Comparison of ENCODE assay signal across 26 cellular contexts in the genomic region with DNA sequence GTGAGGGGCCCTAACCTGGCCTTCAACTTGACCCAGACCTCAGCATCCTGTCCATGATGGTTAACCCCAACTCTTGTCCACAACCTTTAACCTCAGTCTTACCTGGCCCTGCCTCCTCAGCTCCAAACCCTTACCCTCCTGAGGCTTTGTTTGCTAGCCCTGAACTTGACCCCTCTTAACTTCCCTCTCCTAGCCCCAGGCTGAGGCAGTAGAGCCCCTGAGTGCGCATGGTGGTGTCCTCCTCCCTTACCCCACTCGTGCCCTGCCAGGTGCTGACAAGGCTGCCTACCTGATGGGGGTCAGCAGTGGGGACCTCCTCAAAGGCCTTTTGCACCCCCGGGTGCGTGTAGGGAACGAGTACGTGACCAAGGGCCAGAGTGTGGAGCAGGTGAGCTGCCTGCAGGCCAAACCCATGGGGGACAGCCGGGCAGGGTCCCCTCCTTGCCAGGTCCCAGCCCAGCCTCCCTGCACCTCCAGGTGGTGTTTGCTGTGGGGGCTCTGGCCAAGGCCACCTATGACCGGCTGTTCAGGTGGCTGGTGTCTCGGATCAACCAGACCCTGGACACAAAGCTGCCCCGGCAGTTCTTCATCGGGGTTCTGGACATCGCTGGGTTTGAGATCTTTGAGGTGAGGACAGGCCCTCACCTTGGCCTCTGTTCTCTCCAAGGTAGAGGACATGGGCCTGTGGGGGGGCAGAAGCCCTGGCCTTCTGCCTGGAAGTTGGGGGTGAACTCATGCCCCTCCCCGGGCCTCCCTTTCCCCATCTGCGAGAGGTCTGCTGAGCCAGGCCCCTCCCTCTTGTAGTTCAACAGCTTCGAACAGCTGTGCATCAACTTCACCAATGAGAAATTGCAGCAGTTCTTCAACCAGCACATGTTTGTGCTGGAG. TPM values are rescaled to one million over a fixed set of nuclear protein-coding genes. Genes with fewer than 3 reads are reported as not detected.
DNase-seq lines count a peak whose midpoint lies in the region; ATAC-seq and TF ChIP-seq lines count a peak whose summit lies in the region.
"Had no signal": no experiment of that assay in that cellular context is flagged by ENCODE, and none has a peak within 500 bp of the region (broad histone marks: within the 10 kb centered on the region; RNA-seq: fewer than 3 reads in every experiment).

No MANE protein-coding gene starts in this region.

- H3K4me2 ChIP-seq in osteoblast (ENCODE audit: insufficient read depth, low read length): no peak overlapping the region

- no peak overlapping the region for H2AFZ ChIP-seq in osteoblast (ENCODE audit: low read length)

- peak overlapping the region in 1 of 2 donors; percentile 85 for H3K27ac ChIP-seq in right atrium auricular region
- H3K27ac ChIP-seq in left ventricle myocardium inferior (replicated peaks): peak overlapping the region; percentile 93
- no peak overlapping the region for H3K27ac ChIP-seq in osteoblast (ENCODE audit: low read depth, low read length)
- H3K27ac ChIP-seq: RWPE1, SK-N-MC, skin epidermis, stomach had no signal

- intact Hi-C loops in Right ventricle myocardium superior (cut with DNase I): no loop called here
- intact Hi-C loops in left ventricle myocardium inferior (cut with micrococcal nuclease): no loop called here

- H3K9me3 ChIP-seq in right atrium auricular region: no peaks in the 10 kb centered on the region
- H3K9me3 ChIP-seq in left ventricle myocardium inferior (replicated peaks): no peaks in the 10 kb centered on the region
- no peaks in the 10 kb centered on the region for H3K9me3 ChIP-seq in osteoblast (ENCODE audit: low read depth, low read length)
- H3K9me3 ChIP-seq: stomach, tibial nerve had no signal

- DNase-seq in Right ventricle myocardium superior: peak; percentile 55
- DNase-seq in right atrium auricular region (ENCODE audit: low spot score): no peak
- DNase-seq in left ventricle myocardium inferior: no peak
- peak; percentile 52 for DNase-seq in osteoblast (ENCODE audit: insufficient read length, low spot score, missing footprints)
- DNase-seq in activated CD8-positive, alpha-beta memory T cell treated with anti-CD3 and anti-CD28 coated beads, Interleukin-2, amount 10 ng/mL, durations not matched to agents 7 days and 5 days: no peak
- no peak for DNase-seq in hepatic stellate cell (ENCODE audit: low spot score)
- DNase-seq: activated CD4-positive, CD25-positive, alpha-beta regulatory T cell treated with anti-CD3 and anti-CD28 coated beads, Interleukin-2, amount 50 U/mL, for 72 hours; activated CD8-positive, alpha-beta T cell treated with anti-CD3 and anti-CD28 coated beads for 36 hours; activated effector memory CD4-positive, alpha-beta T cell treated with anti-CD3 and anti-CD28 coated beads, Interleukin-2, amount 50 U/mL, for 16 hours; activated naive CD8-positive, alpha-beta T cell treated with anti-CD3 and anti-CD28 coated beads, Interleukin-2, amount 50 U/mL, for 24 hours; activated T-cell treated with anti-CD3 and anti-CD28 coated beads for 4 hours; CD8-positive, alpha-beta T cell; DMS153; GDM1; kidney glomerular epithelial cell; NCI-H1105 treated with DMSO at 0.1 percent for 48 hours; NCI-H2029; NCI-H226; stomach had no signal

- H3K4me1 ChIP-seq in right atrium auricular region: peaks cover 0 to 47% of the 10 kb centered on the region in 2 donors
- peaks cover 95% of the 10 kb centered on the region for H3K4me1 ChIP-seq in left ventricle myocardium inferior
- H3K4me1 ChIP-seq in osteoblast (ENCODE audit: insufficient read depth, low read length): no peaks in the 10 kb centered on the region

- H3K27me3 Mint-ChIP-seq in activated CD8-positive, alpha-beta memory T cell treated with anti-CD3 and anti-CD28 coated beads, Interleukin-2, amount 10 ng/mL, durations not matched to agents 7 days and 5 days: peaks cover 9% of the 10 kb centered on the region

- H3K4me1 Mint-ChIP-seq in activated CD8-positive, alpha-beta memory T cell treated with anti-CD3 and anti-CD28 coated beads, Interleukin-2, amount 10 ng/mL, durations not matched to agents 7 days and 5 days: no peaks in the 10 kb centered on the region
- H3K4me1 Mint-ChIP-seq: activated naive CD8-positive, alpha-beta T cell treated with anti-CD3 and anti-CD28 coated beads, Interleukin-2, amount 50 U/mL, for 24 hours had no signal

- CTCF ChIA-PET in activated CD8-positive, alpha-beta memory T cell treated with anti-CD3 and anti-CD28 coated beads, Interleukin-2, amount 10 ng/mL, durations not matched to agents 7 days and 5 days (lab: Charles Lee): no interaction called here

- no peak overlapping the region for H3K4me3 ChIP-seq in right atrium auricular region
- H3K4me3 ChIP-seq in left ventricle myocardium inferior: peak overlapping the region; percentile 45
- H3K4me3 ChIP-seq in osteoblast (ENCODE audit: insufficient read depth, low read length): no peak overlapping the region
- H3K4me3 ChIP-seq: SK-N-MC, skin epidermis, stomach, tibial nerve had no signal

- H3K9me3 Mint-ChIP-seq in activated CD8-positive, alpha-beta memory T cell treated with anti-CD3 and anti-CD28 coated beads, Interleukin-2, amount 10 ng/mL, durations not matched to agents 7 days and 5 days (ENCODE audit: low read depth): no peaks in the 10 kb centered on the region
- H3K9me3 Mint-ChIP-seq: activated CD8-positive, alpha-beta T cell treated with anti-CD3 and anti-CD28 coated beads for 36 hours; activated naive CD8-positive, alpha-beta T cell treated with anti-CD3 and anti-CD28 coated beads, Interleukin-2, amount 50 U/mL, for 24 hours; CD8-positive, alpha-beta T cell; memory B cell had no signal

- no peaks in the 10 kb centered on the region for H3K27me3 ChIP-seq in right atrium auricular region
- H3K27me3 ChIP-seq in left ventricle myocardium inferior (ENCODE audit: low read depth): no peaks in the 10 kb centered on the region
- peaks cover 37% of the 10 kb centered on the region for H3K27me3 ChIP-seq in osteoblast (ENCODE audit: insufficient read depth, low read length)

- H3K27ac Mint-ChIP-seq in activated CD8-positive, alpha-beta memory T cell treated with anti-CD3 and anti-CD28 coated beads, Interleukin-2, amount 10 ng/mL, durations not matched to agents 7 days and 5 days: no peak overlapping the region
- H3K27ac Mint-ChIP-seq: activated CD8-positive, alpha-beta T cell treated with anti-CD3 and anti-CD28 coated beads for 36 hours; activated naive CD8-positive, alpha-beta T cell treated with anti-CD3 and anti-CD28 coated beads, Interleukin-2, amount 50 U/mL, for 24 hours; CD8-positive, alpha-beta T cell; memory B cell had no signal

- H3K36me3 ChIP-seq in right atrium auricular region (peaks cover 48% of the 10 kb centered on the region), left ventricle myocardium inferior (peaks cover 47% of the 10 kb centered on the region), osteoblast (ENCODE audit: insufficient read depth, low read length) (no peaks in the 10 kb centered on the region)

- H4K20me1 ChIP-seq in osteoblast (ENCODE audit: insufficient read depth, low read length): no peaks in the 10 kb centered on the region

- TF ChIP-seq CTCF in right atrium auricular region (IDR thresholded peaks at IDR 0.05): no peak
- TF ChIP-seq CTCF in left ventricle myocardium inferior (IDR thresholded peaks at IDR 0.05; ENCODE audit: borderline replicate concordance): no peak
- TF ChIP-seq CTCF in osteoblast (IDR thresholded peaks at IDR 0.05; ENCODE audit: extremely low read depth, low read depth, low read length): no peak

- peak; percentile 4 for ATAC-seq in Right ventricle myocardium superior (ENCODE audit: poor library complexity)
- ATAC-seq in activated CD8-positive, alpha-beta memory T cell treated with anti-CD3 and anti-CD28 coated beads, Interleukin-2, amount 10 ng/mL, durations not matched to agents 7 days and 5 days: no peak
- ATAC-seq in HG03460 (IDR thresholded peaks at IDR 0.05; ENCODE audit: unreplicated experiment): no peak
- no peak for ATAC-seq in HG03139 (IDR thresholded peaks at IDR 0.05; ENCODE audit: unreplicated experiment)
- ATAC-seq: activated CD8-positive, alpha-beta T cell treated with anti-CD3 and anti-CD28 coated beads for 36 hours; activated naive CD8-positive, alpha-beta T cell treated with anti-CD3 and anti-CD28 coated beads, Interleukin-2, amount 50 U/mL, for 24 hours; CD8-positive, alpha-beta T cell had no signal

- H3K4me3 Mint-ChIP-seq in activated CD8-positive, alpha-beta memory T cell treated with anti-CD3 and anti-CD28 coated beads, Interleukin-2, amount 10 ng/mL, durations not matched to agents 7 days and 5 days: no peak overlapping the region
- H3K4me3 Mint-ChIP-seq: activated CD8-positive, alpha-beta T cell treated with anti-CD3 and anti-CD28 coated beads for 36 hours; activated naive CD8-positive, alpha-beta T cell treated with anti-CD3 and anti-CD28 coated beads, Interleukin-2, amount 50 U/mL, for 24 hours; CD8-positive, alpha-beta T cell; memory B cell had no signal

- H3K36me3 Mint-ChIP-seq in activated CD8-positive, alpha-beta memory T cell treated with anti-CD3 and anti-CD28 coated beads, Interleukin-2, amount 10 ng/mL, durations not matched to agents 7 days and 5 days: no peaks in the 10 kb centered on the region
- H3K36me3 Mint-ChIP-seq: CD8-positive, alpha-beta T cell; memory B cell had no signal

- H3K79me2 ChIP-seq in osteoblast (ENCODE audit: insufficient read depth, low read length): no peaks in the 10 kb centered on the region

RNA-seq across cellular contexts. Expression of gene MYH7B, which starts 31.9 kb away (rescaled TPM):
- total RNA-seq in Right ventricle myocardium superior (222 TPM), right atrium auricular region (10 to 100 TPM; 24.4 to 34.9 TPM), left ventricle myocardium inferior (253 TPM), osteoblast (0.29 and 0.36 TPM in 2 replicates)
- under 1 TPM; 0.16 to 0.26 TPM for total RNA-seq in activated CD8-positive, alpha-beta memory T cell treated with anti-CD3 and anti-CD28 coated beads, Interleukin-2, amount 10 ng/mL, durations not matched to agents 7 days and 5 days

RNA-seq across cellular contexts. Expression of gene GSS, which starts 31.9 kb away (rescaled TPM):
- total RNA-seq in Right ventricle myocardium superior: 15.7 TPM
- total RNA-seq in right atrium auricular region: 10 to 100 TPM; 23.0 to 38.3 TPM
- 17.2 TPM for total RNA-seq in left ventricle myocardium inferior
- total RNA-seq in osteoblast: 54.6 and 58.3 TPM in 2 replicates
- 10 to 100 TPM; 59.4 to 64.6 TPM for total RNA-seq in activated CD8-positive, alpha-beta memory T cell treated with anti-CD3 and anti-CD28 coated beads, Interleukin-2, amount 10 ng/mL, durations not matched to agents 7 days and 5 days

Comparison
In these comparisons a context has a peak if more than half of its experiments do, and no peak if none do; other contexts are left out.
1. DNase-seq: peak in Right ventricle myocardium superior (single experiment) and osteoblast (single experiment); none in right atrium auricular region (single experiment), left ventricle myocardium inferior (single experiment), activated CD8-positive, alpha-beta memory T cell treated with anti-CD3 and anti-CD28 coated beads, Interleukin-2, amount 10 ng/mL, durations not matched to agents 7 days and 5 days (single experiment) and hepatic stellate cell (single experiment).
2. RNA of gene MYH7B, which starts 31.9 kb away (total RNA-seq): 253 TPM in left ventricle myocardium inferior (single experiment), 222 TPM in Right ventricle myocardium superior (single experiment) and 24.4 to 34.9 TPM in right atrium auricular region; 0.29 to 0.36 TPM in osteoblast and 0.16 to 0.26 TPM in activated CD8-positive, alpha-beta memory T cell treated with anti-CD3 and anti-CD28 coated beads, Interleukin-2, amount 10 ng/mL, durations not matched to agents 7 days and 5 days; every median in the first group is over 10 times any median in the second.